Comparison of ENCODE assay signal across 22 cellular contexts in genomic region chr6:10381830-10382208, GRCh38. TPM values are rescaled to one million over a fixed set of nuclear protein-coding genes. Genes with fewer than 3 reads are reported as not detected.
DNase-seq lines count a peak whose midpoint lies in the region; ATAC-seq, FAIRE-seq and TF ChIP-seq lines count a peak whose summit lies in the region.
"Had no signal": no experiment of that assay in that cellular context is flagged by ENCODE, and none has a peak within 500 bp of the region (broad histone marks: within the 10 kb centered on the region; RNA-seq: fewer than 3 reads in every experiment).

No MANE protein-coding gene starts in this region.

- in situ Hi-C loops in Panc1 (cut with HindIII; ENCODE audit: low pct_unique_long_range_greater_than_20kb, low sequenced_read_pairs): no loop called here

- H3K36me3 Mint-ChIP-seq in activated T-cell treated with anti-CD3 and anti-CD28 coated beads, Interleukin-2, amount 50 U/mL, for 72 hours (ENCODE audit: insufficient read depth in 2 of 2): peaks cover 5 to 9% of the 10 kb centered on the region in 2 donors
- no peaks in the 10 kb centered on the region for H3K36me3 Mint-ChIP-seq in activated T-cell treated with anti-CD3 and anti-CD28 coated beads, Interleukin-2, amount 50 U/mL, for 24 hours (ENCODE audit: low read depth)
- H3K36me3 Mint-ChIP-seq: mesothelial cell of epicardium had no signal

- H2AFZ ChIP-seq in smooth muscle cell (ENCODE audit: low read depth): no peak overlapping the region

- no peaks in the 10 kb centered on the region for H3F3A ChIP-seq in smooth muscle cell (ENCODE audit: low read depth)

- ATAC-seq in activated T-cell treated with anti-CD3 and anti-CD28 coated beads, Interleukin-2, amount 50 U/mL, for 72 hours (replicated peaks in 1 of 2): no peak
- no peak for ATAC-seq in Panc1
- ATAC-seq: activated CD4-positive, alpha-beta T cell treated with anti-CD3 and anti-CD28 coated beads for 36 hours; left ventricle myocardium superior; naive thymus-derived CD8-positive, alpha-beta T cell; T-helper 17 cell had no signal

- H3K4me1 Mint-ChIP-seq in activated T-cell treated with anti-CD3 and anti-CD28 coated beads, Interleukin-2, amount 50 U/mL, for 72 hours (ENCODE audit: low read depth): peaks cover 28% of the 10 kb centered on the region
- peaks cover 18% of the 10 kb centered on the region for H3K4me1 Mint-ChIP-seq in activated T-cell treated with anti-CD3 and anti-CD28 coated beads, Interleukin-2, amount 50 U/mL, for 24 hours (ENCODE audit: low read depth)

- CTCF ChIA-PET in Panc1 (lab: Charles Lee): no interaction called here

- H3K4me2 ChIP-seq in smooth muscle cell: peak overlapping the region; percentile 56

- intact Hi-C loops in Panc1 (cut with micrococcal nuclease; ENCODE audit: unreplicated experiment): no loop called here

- H3K27me3 ChIP-seq in Panc1 (ENCODE audit: control insufficient read depth, insufficient read depth, low read length): no peaks in the 10 kb centered on the region
- H3K27me3 ChIP-seq in smooth muscle cell (ENCODE audit: low read depth): peaks cover 80% of the 10 kb centered on the region
- H3K27me3 ChIP-seq: SJSA1 had no signal

- TF ChIP-seq POLR2A in GM12891 (IDR thresholded peaks at IDR 0.05; ENCODE audit: low read depth, low read length): no peak

- H3K9me3 Mint-ChIP-seq in activated T-cell treated with anti-CD3 and anti-CD28 coated beads, Interleukin-2, amount 50 U/mL, for 72 hours: peaks cover 1 to 2% of the 10 kb centered on the region in 2 donors
- peaks cover 11% of the 10 kb centered on the region for H3K9me3 Mint-ChIP-seq in activated T-cell treated with anti-CD3 and anti-CD28 coated beads, Interleukin-2, amount 50 U/mL, for 24 hours
- H3K9me3 Mint-ChIP-seq: mesothelial cell of epicardium had no signal

- H3K9me3 ChIP-seq in Panc1 (ENCODE audit: control insufficient read depth, insufficient read depth, low read depth, low read length) (no peaks in the 10 kb centered on the region), iPS-18c (ENCODE audit: control insufficient read depth, insufficient read depth, low read length) (no peaks in the 10 kb centered on the region), smooth muscle cell (replicated peaks; ENCODE audit: low read depth) (no peaks in the 10 kb centered on the region)
- H3K9me3 ChIP-seq: SJSA1, upper lobe of left lung had no signal

- H3K4me3 ChIP-seq in Panc1 (ENCODE audit: low read depth in 2 of 2, low read length in 2 of 2) (no peak overlapping the region), iPS-18c (ENCODE audit: insufficient read depth, low read depth, low read length) (peak overlapping the region; percentile 17), smooth muscle cell (no peak overlapping the region)
- H3K4me3 ChIP-seq: SJSA1, upper lobe of left lung had no signal

- no peak for TF ChIP-seq CTCF in Panc1 (IDR thresholded peaks at IDR 0.05)
- TF ChIP-seq CTCF in smooth muscle cell (IDR thresholded peaks at IDR 0.05; ENCODE audit: borderline replicate concordance, insufficient read depth, poor library complexity, severe bottlenecking): no peak

- H3K9ac ChIP-seq in smooth muscle cell (ENCODE audit: low read depth): no peak overlapping the region

- H3K36me3 ChIP-seq in Panc1 (ENCODE audit: control insufficient read depth, insufficient read depth, low read length) (no peaks in the 10 kb centered on the region), smooth muscle cell (ENCODE audit: low read depth) (no peaks in the 10 kb centered on the region)
- H3K36me3 ChIP-seq: SJSA1, upper lobe of left lung had no signal

- no peaks in the 10 kb centered on the region for H4K20me1 ChIP-seq in smooth muscle cell (ENCODE audit: low read depth)

- DNase-seq in activated T-cell treated with anti-CD3 and anti-CD28 coated beads, Interleukin-2, amount 50 U/mL, for 72 hours: no peak
- no peak for DNase-seq in activated T-cell treated with anti-CD3 and anti-CD28 coated beads, Interleukin-2, amount 50 U/mL, for 24 hours
- no peak for DNase-seq in Panc1 (ENCODE audit: low read depth, low spot score)
- DNase-seq in smooth muscle cell (lab: John Stamatoyannopoulos, UW; ENCODE audit: unreplicated experiment): no peak
- no peak for DNase-seq in activated CD4-positive, alpha-beta T cell treated with anti-CD3 and anti-CD28 coated beads, Interleukin-2, amount 50 U/mL, for 1 hour
- DNase-seq in HK-2 (ENCODE audit: unreplicated experiment): no peak
- DNase-seq in GM12891 (ENCODE audit: insufficient read length, low spot score): no peak
- DNase-seq: activated naive CD4-positive, alpha-beta T cell treated with anti-CD3 and anti-CD28 coated beads, Interleukin-2, amount 50 U/mL, for 16 hours; dorsolateral prefrontal cortex; immature natural killer cell; left ventricle myocardium superior; naive thymus-derived CD8-positive, alpha-beta T cell; NCI-H1930; T-helper 17 cell had no signal

- no peak overlapping the region for H3K27ac Mint-ChIP-seq in activated T-cell treated with anti-CD3 and anti-CD28 coated beads, Interleukin-2, amount 50 U/mL, for 72 hours
- no peak overlapping the region for H3K27ac Mint-ChIP-seq in activated T-cell treated with anti-CD3 and anti-CD28 coated beads, Interleukin-2, amount 50 U/mL, for 24 hours
- H3K27ac Mint-ChIP-seq: activated CD4-positive, alpha-beta T cell treated with anti-CD3 and anti-CD28 coated beads for 36 hours; activated T-helper 1 cell treated with anti-CD3 and anti-CD28 coated beads, Interleukin-12 subunit alpha, Interleukin-12 subunit beta, Interleukin-2, Interleukin-4 antibody, amounts not matched to agents 30 ng/mL and 10 ng/mL and 1 ng/mL, durations not matched to agents 14 hours and 24 hours and 36 hours; immature natural killer cell; mesothelial cell of epicardium had no signal

- H3K4me1 ChIP-seq in Panc1 (ENCODE audit: control insufficient read depth, insufficient read depth, low read length) (peaks cover 23% of the 10 kb centered on the region), smooth muscle cell (ENCODE audit: low read depth) (peaks cover 22% of the 10 kb centered on the region)

- POLR2A ChIA-PET in Panc1 (lab: Charles Lee): no interaction called here

- BruUV-seq in Panc1 (replicated peaks; lab: Mats Ljungman, UMichigan): no TSS peak

- no peaks in the 10 kb centered on the region for H3K79me2 ChIP-seq in smooth muscle cell (ENCODE audit: low read depth)

- peaks cover 79% of the 10 kb centered on the region for H3K27me3 Mint-ChIP-seq in activated T-cell treated with anti-CD3 and anti-CD28 coated beads, Interleukin-2, amount 50 U/mL, for 72 hours (ENCODE audit: low read depth)
- H3K27me3 Mint-ChIP-seq in activated T-cell treated with anti-CD3 and anti-CD28 coated beads, Interleukin-2, amount 50 U/mL, for 24 hours: peaks cover 89% of the 10 kb centered on the region

- WGBS in smooth muscle cell (ENCODE audit: low lambda C conversion rate): 23% methylated on average over 23 of the region's 26 CpGs

- no peak for FAIRE-seq in GM12891 (lab: Jason Lieb, UNC)
- FAIRE-seq: endothelial cell of umbilical vein had no signal

- H3K27ac ChIP-seq in Panc1 (ENCODE audit: low read length): peak overlapping the region; percentile 87
- no peak overlapping the region for H3K27ac ChIP-seq in smooth muscle cell (ENCODE audit: low read depth)
- H3K27ac ChIP-seq: dorsolateral prefrontal cortex, SJSA1, upper lobe of left lung had no signal

- H3K4me3 Mint-ChIP-seq in activated T-cell treated with anti-CD3 and anti-CD28 coated beads, Interleukin-2, amount 50 U/mL, for 72 hours: peak overlapping the region; percentile 1 to 15
- H3K4me3 Mint-ChIP-seq in activated T-cell treated with anti-CD3 and anti-CD28 coated beads, Interleukin-2, amount 50 U/mL, for 24 hours: no peak overlapping the region
- H3K4me3 Mint-ChIP-seq: activated CD4-positive, alpha-beta T cell treated with anti-CD3 and anti-CD28 coated beads for 36 hours; activated T-helper 1 cell treated with anti-CD3 and anti-CD28 coated beads, Interleukin-12 subunit alpha, Interleukin-12 subunit beta, Interleukin-2, Interleukin-4 antibody, amounts not matched to agents 30 ng/mL and 10 ng/mL and 1 ng/mL, durations not matched to agents 14 hours and 24 hours and 36 hours; central memory CD8-positive, alpha-beta T cell; T-helper 17 cell had no signal

TF ChIP-seq in GM12891, 5 proteins besides CTCF, POLR2A, EP300 and RAD21:
- TF ChIP-seq POLR2AphosphoS5 (IDR thresholded peaks at IDR 0.05; ENCODE audit: low read depth, low read length) (no peak), SPI1 (IDR thresholded peaks at IDR 0.05; ENCODE audit: low read depth, low read length) (no peak), PAX5 (IDR thresholded peaks at IDR 0.05; ENCODE audit: insufficient read depth, low read length, severe bottlenecking) (no peak), TAF1 (IDR thresholded peaks at IDR 0.05; ENCODE audit: low read depth, low read length) (no peak), POU2F2 (IDR thresholded peaks at IDR 0.05; ENCODE audit: low read depth, low read length) (no peak)

RNA-seq across cellular contexts. Expression of gene TFAP2A, which starts 33.1 kb away (rescaled TPM):
- under 1 TPM; 0.35 to 0.36 TPM for total RNA-seq in activated T-cell treated with anti-CD3 and anti-CD28 coated beads, Interleukin-2, amount 50 U/mL, for 72 hours
- total RNA-seq in Panc1 (2021; ENCODE audit: unreplicated experiment) (83.9 TPM), smooth muscle cell (6.2 and 13.6 TPM in 2 replicates)
- 95.0 TPM for polyA plus RNA-seq in Panc1 (2012; ENCODE audit: insufficient read length)
- 10.1 and 33.9 TPM in 2 replicates for polyA plus RNA-seq in smooth muscle cell
- polyA plus RNA-seq in GM12891 (2012; ENCODE audit: low read depth, missing spikeins): 0.30 TPM
- total RNA-seq: activated T-helper 1 cell treated with anti-CD3 and anti-CD28 coated beads, Interleukin-12 subunit alpha, Interleukin-12 subunit beta, Interleukin-2, Interleukin-4 antibody, amounts not matched to agents 30 ng/mL and 10 ng/mL and 1 ng/mL, durations not matched to agents 14 hours and 24 hours and 36 hours; endothelial cell of umbilical vein; naive thymus-derived CD8-positive, alpha-beta T cell had no signal
- polyA plus RNA-seq: immature natural killer cell; naive thymus-derived CD8-positive, alpha-beta T cell had no signal
